Comparison of ENCODE assay signal across 8 cellular contexts in the genomic region with DNA sequence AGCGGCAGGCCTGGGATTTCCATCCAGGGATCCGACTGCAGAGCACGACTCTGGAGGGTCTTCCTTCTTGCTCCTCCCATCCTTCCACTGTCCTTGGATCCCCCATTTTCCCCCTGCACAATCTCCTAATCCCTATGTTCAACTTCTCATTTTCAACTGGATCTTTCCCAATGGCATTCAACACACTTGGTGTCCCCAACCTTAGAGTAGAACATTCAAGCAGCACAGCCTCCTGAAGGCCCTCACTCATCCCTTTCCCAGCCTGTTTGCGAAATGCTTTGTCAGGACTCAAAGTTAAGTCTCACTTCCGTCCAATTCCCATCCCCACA. TPM values are rescaled to one million over a fixed set of nuclear protein-coding genes. Genes with fewer than 3 reads are reported as not detected.
A peak's percentile ranks its signal among the peaks of the same experiment; 100 is the strongest.
DNase-seq lines count a peak whose midpoint lies in the region; ATAC-seq lines count a peak whose summit lies in the region.

No MANE protein-coding gene starts in this region.

- H3K27me3 ChIP-seq in iPS-20b (ENCODE audit: insufficient read depth, low read length) (no peaks in the 10 kb centered on the region), subcutaneous abdominal adipose tissue (ENCODE audit: control insufficient read depth in 5 of 5, insufficient read depth in 4 of 5, low read length in 5 of 5) (no peaks in the 10 kb centered on the region)

- no peak for ATAC-seq in GM19397 (IDR thresholded peaks at IDR 0.05; ENCODE audit: unreplicated experiment)

- peak overlapping the region; percentile 80 for H3K4me3 ChIP-seq in iPS-20b (ENCODE audit: low read length)
- H3K4me3 ChIP-seq in subcutaneous abdominal adipose tissue (ENCODE audit: low read depth in 1 of 5, low read length in 5 of 5) = peak overlapping the region; percentile 88 to 99 (median 93)

- H3K27ac ChIP-seq in iPS-20b (ENCODE audit: low read length) = peak overlapping the region; percentile 62
- peak overlapping the region; percentile 84 for H3K27ac ChIP-seq in subcutaneous abdominal adipose tissue (ENCODE audit: low read depth, low read length)

- H3K36me3 Mint-ChIP-seq in T-helper 1 cell treated with Interleukin-12 subunit alpha and Interleukin-12 subunit beta and Interleukin-4 antibody, amounts not matched to agents 30 μg/mL and 1 μg/mL, for 36 hours (ENCODE audit: low read depth) = peaks cover 40% of the 10 kb centered on the region
- peaks cover 36% of the 10 kb centered on the region for H3K36me3 Mint-ChIP-seq in activated T-helper 1 cell treated with anti-CD3 and anti-CD28 coated beads, Interleukin-12 subunit alpha, Interleukin-12 subunit beta, Interleukin-2, Interleukin-4 antibody, amounts not matched to agents 30 ng/mL and 10 ng/mL and 1 ng/mL, durations not matched to agents 14 hours and 24 hours and 36 hours (ENCODE audit: low read depth)

- intact Hi-C loops in activated T-helper 1 cell treated with anti-CD3 and anti-CD28 coated beads, Interleukin-12 subunit alpha, Interleukin-12 subunit beta, Interleukin-2, Interleukin-4 antibody, amounts not matched to agents 30 ng/mL and 10 ng/mL and 1 ng/mL, durations not matched to agents 14 hours and 24 hours and 36 hours (cut with micrococcal nuclease) = loop anchor here (2.0 to 5.0 kb wide), 2 partner anchors 176 to 499 kb away; no protein-coding TSS in a partner anchor

- peak overlapping the region; percentile 94 for H3K9ac ChIP-seq in iPS-20b (ENCODE audit: low read depth, low read length)
- peak overlapping the region; percentile 84 to 98 (median 95) for H3K9ac ChIP-seq in subcutaneous abdominal adipose tissue (ENCODE audit: low read length in 5 of 5)

- no peaks in the 10 kb centered on the region for H3K9me3 Mint-ChIP-seq in T-helper 1 cell treated with Interleukin-12 subunit alpha and Interleukin-12 subunit beta and Interleukin-4 antibody, amounts not matched to agents 30 μg/mL and 1 μg/mL, for 36 hours
- no peaks in the 10 kb centered on the region for H3K9me3 Mint-ChIP-seq in activated T-helper 1 cell treated with anti-CD3 and anti-CD28 coated beads, Interleukin-12 subunit alpha, Interleukin-12 subunit beta, Interleukin-2, Interleukin-4 antibody, amounts not matched to agents 30 ng/mL and 10 ng/mL and 1 ng/mL, durations not matched to agents 14 hours and 24 hours and 36 hours

- H3K27me3 Mint-ChIP-seq in T-helper 1 cell treated with Interleukin-12 subunit alpha and Interleukin-12 subunit beta and Interleukin-4 antibody, amounts not matched to agents 30 μg/mL and 1 μg/mL, for 36 hours (ENCODE audit: low read depth) = no peaks in the 10 kb centered on the region
- no peaks in the 10 kb centered on the region for H3K27me3 Mint-ChIP-seq in activated T-helper 1 cell treated with anti-CD3 and anti-CD28 coated beads, Interleukin-12 subunit alpha, Interleukin-12 subunit beta, Interleukin-2, Interleukin-4 antibody, amounts not matched to agents 30 ng/mL and 10 ng/mL and 1 ng/mL, durations not matched to agents 14 hours and 24 hours and 36 hours (ENCODE audit: insufficient read depth)

- H3K4me1 Mint-ChIP-seq in T-helper 1 cell treated with Interleukin-12 subunit alpha and Interleukin-12 subunit beta and Interleukin-4 antibody, amounts not matched to agents 30 μg/mL and 1 μg/mL, for 36 hours (ENCODE audit: low read depth) = peaks cover 27% of the 10 kb centered on the region
- peaks cover 29% of the 10 kb centered on the region for H3K4me1 Mint-ChIP-seq in activated T-helper 1 cell treated with anti-CD3 and anti-CD28 coated beads, Interleukin-12 subunit alpha, Interleukin-12 subunit beta, Interleukin-2, Interleukin-4 antibody, amounts not matched to agents 30 ng/mL and 10 ng/mL and 1 ng/mL, durations not matched to agents 14 hours and 24 hours and 36 hours (ENCODE audit: low read depth)

- DNase-seq in T-helper 1 cell (no peak), dermis blood vessel endothelial cell (no peak), SKM-1 (lab: John Stamatoyannopoulos, UW; ENCODE audit: unreplicated experiment) (no peak)
- no peak for DNase-seq in activated T-helper 1 cell treated with anti-CD3 and anti-CD28 coated beads, Interleukin-12 subunit alpha, Interleukin-12 subunit beta, Interleukin-2, Interleukin-4 antibody, amounts not matched to agents 30 ng/mL and 10 ng/mL and 1 ng/mL, durations not matched to agents 14 hours and 24 hours and 36 hours (ENCODE audit: low spot score)

- H3K36me3 ChIP-seq in iPS-20b (ENCODE audit: insufficient read depth, low read depth, low read length) (peaks cover 50% of the 10 kb centered on the region), subcutaneous abdominal adipose tissue (ENCODE audit: control insufficient read depth in 5 of 5, insufficient read depth in 5 of 5, low read length in 5 of 5) (peaks cover 0 to 39% (median 35%) of the 10 kb centered on the region in 5 donors)

- H3K4me3 Mint-ChIP-seq in T-helper 1 cell treated with Interleukin-12 subunit alpha and Interleukin-12 subunit beta and Interleukin-4 antibody, amounts not matched to agents 30 μg/mL and 1 μg/mL, for 36 hours = peak overlapping the region; percentile 94
- H3K4me3 Mint-ChIP-seq in activated T-helper 1 cell treated with anti-CD3 and anti-CD28 coated beads, Interleukin-12 subunit alpha, Interleukin-12 subunit beta, Interleukin-2, Interleukin-4 antibody, amounts not matched to agents 30 ng/mL and 10 ng/mL and 1 ng/mL, durations not matched to agents 14 hours and 24 hours and 36 hours = peak overlapping the region; percentile 98

- H3K4me1 ChIP-seq in iPS-20b (ENCODE audit: insufficient read depth, low read length) (0 out of 2 replicates have a peak, but pooled peaks cover 3% of the 10 kb centered on the region), subcutaneous abdominal adipose tissue (ENCODE audit: control insufficient read depth in 5 of 5, insufficient read depth in 5 of 5, low read length in 5 of 5) (peaks cover 5 to 31% (median 28%) of the 10 kb centered on the region in 5 donors)

- H3K9me3 ChIP-seq in iPS-20b (ENCODE audit: insufficient read depth, low read depth, low read length) = no peaks in the 10 kb centered on the region
- no peaks in the 10 kb centered on the region for H3K9me3 ChIP-seq in subcutaneous abdominal adipose tissue (ENCODE audit: control insufficient read depth in 5 of 5, low read length in 5 of 5)

- H3K27ac Mint-ChIP-seq in T-helper 1 cell treated with Interleukin-12 subunit alpha and Interleukin-12 subunit beta and Interleukin-4 antibody, amounts not matched to agents 30 μg/mL and 1 μg/mL, for 36 hours = peak overlapping the region; percentile 93
- H3K27ac Mint-ChIP-seq in activated T-helper 1 cell treated with anti-CD3 and anti-CD28 coated beads, Interleukin-12 subunit alpha, Interleukin-12 subunit beta, Interleukin-2, Interleukin-4 antibody, amounts not matched to agents 30 ng/mL and 10 ng/mL and 1 ng/mL, durations not matched to agents 14 hours and 24 hours and 36 hours = peak overlapping the region; percentile 97

RNA-seq across cellular contexts. Expression of gene RPN1, which starts 32.3 kb away (rescaled TPM):
- total RNA-seq in activated T-helper 1 cell treated with anti-CD3 and anti-CD28 coated beads, Interleukin-12 subunit alpha, Interleukin-12 subunit beta, Interleukin-2, Interleukin-4 antibody, amounts not matched to agents 30 ng/mL and 10 ng/mL and 1 ng/mL, durations not matched to agents 14 hours and 24 hours and 36 hours = 190 and 194 TPM in 2 replicates
- total RNA-seq in dermis blood vessel endothelial cell = 458 and 572 TPM in 2 replicates
